ENCODE assay signal across 1 cellular context in genomic region chr2:97995734-97996624, GRCh38.
TF ChIP-seq lines count a peak whose summit lies in the region.

A gene with protein sequence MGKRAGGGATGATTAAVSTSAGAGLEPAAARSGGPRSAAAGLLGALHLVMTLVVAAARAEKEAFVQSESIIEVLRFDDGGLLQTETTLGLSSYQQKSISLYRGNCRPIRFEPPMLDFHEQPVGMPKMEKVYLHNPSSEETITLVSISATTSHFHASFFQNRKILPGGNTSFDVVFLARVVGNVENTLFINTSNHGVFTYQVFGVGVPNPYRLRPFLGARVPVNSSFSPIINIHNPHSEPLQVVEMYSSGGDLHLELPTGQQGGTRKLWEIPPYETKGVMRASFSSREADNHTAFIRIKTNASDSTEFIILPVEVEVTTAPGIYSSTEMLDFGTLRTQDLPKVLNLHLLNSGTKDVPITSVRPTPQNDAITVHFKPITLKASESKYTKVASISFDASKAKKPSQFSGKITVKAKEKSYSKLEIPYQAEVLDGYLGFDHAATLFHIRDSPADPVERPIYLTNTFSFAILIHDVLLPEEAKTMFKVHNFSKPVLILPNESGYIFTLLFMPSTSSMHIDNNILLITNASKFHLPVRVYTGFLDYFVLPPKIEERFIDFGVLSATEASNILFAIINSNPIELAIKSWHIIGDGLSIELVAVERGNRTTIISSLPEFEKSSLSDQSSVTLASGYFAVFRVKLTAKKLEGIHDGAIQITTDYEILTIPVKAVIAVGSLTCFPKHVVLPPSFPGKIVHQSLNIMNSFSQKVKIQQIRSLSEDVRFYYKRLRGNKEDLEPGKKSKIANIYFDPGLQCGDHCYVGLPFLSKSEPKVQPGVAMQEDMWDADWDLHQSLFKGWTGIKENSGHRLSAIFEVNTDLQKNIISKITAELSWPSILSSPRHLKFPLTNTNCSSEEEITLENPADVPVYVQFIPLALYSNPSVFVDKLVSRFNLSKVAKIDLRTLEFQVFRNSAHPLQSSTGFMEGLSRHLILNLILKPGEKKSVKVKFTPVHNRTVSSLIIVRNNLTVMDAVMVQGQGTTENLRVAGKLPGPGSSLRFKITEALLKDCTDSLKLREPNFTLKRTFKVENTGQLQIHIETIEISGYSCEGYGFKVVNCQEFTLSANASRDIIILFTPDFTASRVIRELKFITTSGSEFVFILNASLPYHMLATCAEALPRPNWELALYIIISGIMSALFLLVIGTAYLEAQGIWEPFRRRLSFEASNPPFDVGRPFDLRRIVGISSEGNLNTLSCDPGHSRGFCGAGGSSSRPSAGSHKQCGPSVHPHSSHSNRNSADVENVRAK (N-terminal part only) (minus strand): TSS chr2:97995948. CDS start chr2:97995662, 286 bp downstream.

TF ChIP-seq in HepG2, 621 proteins besides CTCF, POLR2A, EP300 and RAD21 (continued from another document and continues in another):
- TF ChIP-seq, protein P1, sequence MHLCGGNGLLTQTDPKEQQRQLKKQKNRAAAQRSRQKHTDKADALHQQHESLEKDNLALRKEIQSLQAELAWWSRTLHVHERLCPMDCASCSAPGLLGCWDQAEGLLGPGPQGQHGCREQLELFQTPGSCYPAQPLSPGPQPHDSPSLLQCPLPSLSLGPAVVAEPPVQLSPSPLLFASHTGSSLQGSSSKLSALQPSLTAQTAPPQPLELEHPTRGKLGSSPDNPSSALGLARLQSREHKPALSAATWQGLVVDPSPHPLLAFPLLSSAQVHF (CRISPR knock-in tag; IDR thresholded peaks at IDR 0.05): peak; percentile 87
- TF ChIP-seq SP2 (CRISPR knock-in tag; IDR thresholded peaks at IDR 0.05) (peak; percentile 80), ZNF280D (CRISPR knock-in tag; IDR thresholded peaks at IDR 0.05) (peak; percentile 88), CBX2 (IDR thresholded peaks at IDR 0.05; ENCODE audit: low read depth, low read length) (no peak), CBX2 (CRISPR knock-in tag; IDR thresholded peaks at IDR 0.05; ENCODE audit: low read depth) (no peak; the same call in 1 of the 2 replicates), ZKSCAN5 (CRISPR knock-in tag; IDR thresholded peaks at IDR 0.05) (no peak), ZNF207 (IDR thresholded peaks at IDR 0.05; ENCODE audit: borderline replicate concordance) (no peak), RFX3 (CRISPR knock-in tag; IDR thresholded peaks at IDR 0.05) (no peak), CHCHD3 (CRISPR knock-in tag; IDR thresholded peaks at IDR 0.05) (peak; percentile 82; the same call in 1 of the 2 replicates), RFX1 (IDR thresholded peaks at IDR 0.05) (no peak), ZNF510 (CRISPR knock-in tag; IDR thresholded peaks at IDR 0.05; ENCODE audit: low read depth) (peak; percentile 91; the same call in 1 of the 2 replicates), NFKB2 (CRISPR knock-in tag; IDR thresholded peaks at IDR 0.05; ENCODE audit: borderline replicate concordance) (0 out of 2 replicates have a peak, but pooled peaks have one; percentile 87), SMYD3 (CRISPR knock-in tag; IDR thresholded peaks at IDR 0.05) (peak; percentile 88), KLF16 (CRISPR knock-in tag; IDR thresholded peaks at IDR 0.05) (peak; percentile 50 to 98; a peak in 2 of 4 replicates), ATAD3A (CRISPR knock-in tag; IDR thresholded peaks at IDR 0.05) (0 out of 2 replicates have a peak, but pooled peaks have one; percentile 71), ARNT (IDR thresholded peaks at IDR 0.05) (no peak), MXD1 (CRISPR knock-in tag; IDR thresholded peaks at IDR 0.05) (peak; percentile 73; the same call in 1 of the 2 replicates), NR1H2 (CRISPR knock-in tag; IDR thresholded peaks at IDR 0.05; ENCODE audit: borderline replicate concordance, low read depth) (peak; percentile 91; the same call in 1 of the 2 replicates), ZNF747 (CRISPR knock-in tag; IDR thresholded peaks at IDR 0.05; ENCODE audit: borderline replicate concordance) (peak; percentile 75; the same call in 1 of the 2 replicates), ZNF713 (CRISPR knock-in tag; IDR thresholded peaks at IDR 0.05) (no peak; the same call in none of the 2 replicates), ZNF337 (CRISPR knock-in tag; IDR thresholded peaks at IDR 0.05; ENCODE audit: borderline replicate concordance, low read depth) (0 out of 2 replicates have a peak, but pooled peaks have one; percentile 61), ZNF644 (CRISPR knock-in tag; IDR thresholded peaks at IDR 0.05; ENCODE audit: low read depth) (peak; percentile 91), ZBTB7A (CRISPR knock-in tag; IDR thresholded peaks at IDR 0.05) (peak; percentile 68), MED13 (CRISPR knock-in tag; IDR thresholded peaks at IDR 0.05) (no peak; the same call in 1 of the 2 replicates), ZNF484 (CRISPR knock-in tag; IDR thresholded peaks at IDR 0.05; ENCODE audit: borderline replicate concordance, low read depth) (no peak; the same call in 1 of the 2 replicates), XBP1 (CRISPR knock-in tag; IDR thresholded peaks at IDR 0.05) (0 out of 2 replicates have a peak, but pooled peaks have one; percentile 14), NAIF1 (CRISPR knock-in tag; IDR thresholded peaks at IDR 0.05; ENCODE audit: borderline replicate concordance) (no peak), NCOA1 (CRISPR knock-in tag; IDR thresholded peaks at IDR 0.05) (no peak), RFX5 (IDR thresholded peaks at IDR 0.05; ENCODE audit: low read depth, low read length) (no peak), NFATC3 (CRISPR knock-in tag; IDR thresholded peaks at IDR 0.05) (0 out of 2 replicates have a peak, but pooled peaks have one; percentile 49), GFI1 (CRISPR knock-in tag; IDR thresholded peaks at IDR 0.05; ENCODE audit: borderline replicate concordance) (peak; percentile 41; the same call in 1 of the 2 replicates), GATAD1 (CRISPR knock-in tag; IDR thresholded peaks at IDR 0.05) (peak; percentile 85), EZH2 (conservative IDR thresholded peaks at IDR 0.05; ENCODE audit: low read depth, low read length) (no peak), ZZZ3 (CRISPR knock-in tag; IDR thresholded peaks at IDR 0.05; ENCODE audit: borderline replicate concordance) (no peak; the same call in 1 of the 2 replicates), ZBTB2 (CRISPR knock-in tag; IDR thresholded peaks at IDR 0.05; ENCODE audit: low read depth) (peak; percentile 84), CCAR2 (optimal IDR thresholded peaks at IDR 0.05; ENCODE audit: low read depth, low read length) (no peak), PCBP1 (IDR thresholded peaks at IDR 0.05; ENCODE audit: borderline replicate concordance, low read depth, low read length) (no peak), HDAC6 (IDR thresholded peaks at IDR 0.05; ENCODE audit: low read depth, low read length) (no peak), ZNF777 (CRISPR knock-in tag; IDR thresholded peaks at IDR 0.05) (peak; percentile 51; the same call in 1 of the 2 replicates), ZKSCAN1 (IDR thresholded peaks at IDR 0.05; ENCODE audit: low read length) (no peak), ZNF205 (CRISPR knock-in tag; IDR thresholded peaks at IDR 0.05) (peak; percentile 83), HNRNPH1 (optimal IDR thresholded peaks at IDR 0.05; ENCODE audit: low read depth, low read length) (no peak), MATR3 (CRISPR knock-in tag; IDR thresholded peaks at IDR 0.05) (no peak)
- TF ChIP-seq, protein P2, sequence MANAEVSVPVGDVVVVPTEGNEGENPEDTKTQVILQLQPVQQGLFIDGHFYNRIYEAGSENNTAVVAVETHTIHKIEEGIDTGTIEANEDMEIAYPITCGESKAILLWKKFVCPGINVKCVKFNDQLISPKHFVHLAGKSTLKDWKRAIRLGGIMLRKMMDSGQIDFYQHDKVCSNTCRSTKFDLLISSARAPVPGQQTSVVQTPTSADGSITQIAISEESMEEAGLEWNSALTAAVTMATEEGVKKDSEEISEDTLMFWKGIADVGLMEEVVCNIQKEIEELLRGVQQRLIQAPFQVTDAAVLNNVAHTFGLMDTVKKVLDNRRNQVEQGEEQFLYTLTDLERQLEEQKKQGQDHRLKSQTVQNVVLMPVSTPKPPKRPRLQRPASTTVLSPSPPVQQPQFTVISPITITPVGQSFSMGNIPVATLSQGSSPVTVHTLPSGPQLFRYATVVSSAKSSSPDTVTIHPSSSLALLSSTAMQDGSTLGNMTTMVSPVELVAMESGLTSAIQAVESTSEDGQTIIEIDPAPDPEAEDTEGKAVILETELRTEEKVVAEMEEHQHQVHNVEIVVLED (CRISPR knock-in tag; IDR thresholded peaks at IDR 0.05; ENCODE audit: borderline replicate concordance): peak; percentile 97
- TF ChIP-seq, protein P3, sequence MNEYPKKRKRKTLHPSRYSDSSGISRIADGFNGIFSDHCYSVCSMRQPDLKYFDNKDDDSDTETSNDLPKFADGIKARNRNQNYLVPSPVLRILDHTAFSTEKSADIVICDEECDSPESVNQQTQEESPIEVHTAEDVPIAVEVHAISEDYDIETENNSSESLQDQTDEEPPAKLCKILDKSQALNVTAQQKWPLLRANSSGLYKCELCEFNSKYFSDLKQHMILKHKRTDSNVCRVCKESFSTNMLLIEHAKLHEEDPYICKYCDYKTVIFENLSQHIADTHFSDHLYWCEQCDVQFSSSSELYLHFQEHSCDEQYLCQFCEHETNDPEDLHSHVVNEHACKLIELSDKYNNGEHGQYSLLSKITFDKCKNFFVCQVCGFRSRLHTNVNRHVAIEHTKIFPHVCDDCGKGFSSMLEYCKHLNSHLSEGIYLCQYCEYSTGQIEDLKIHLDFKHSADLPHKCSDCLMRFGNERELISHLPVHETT (CRISPR knock-in tag; conservative IDR thresholded peaks at IDR 0.05): peak; percentile 67; the same call in 1 of the 2 replicates
- TF ChIP-seq, protein P4, sequence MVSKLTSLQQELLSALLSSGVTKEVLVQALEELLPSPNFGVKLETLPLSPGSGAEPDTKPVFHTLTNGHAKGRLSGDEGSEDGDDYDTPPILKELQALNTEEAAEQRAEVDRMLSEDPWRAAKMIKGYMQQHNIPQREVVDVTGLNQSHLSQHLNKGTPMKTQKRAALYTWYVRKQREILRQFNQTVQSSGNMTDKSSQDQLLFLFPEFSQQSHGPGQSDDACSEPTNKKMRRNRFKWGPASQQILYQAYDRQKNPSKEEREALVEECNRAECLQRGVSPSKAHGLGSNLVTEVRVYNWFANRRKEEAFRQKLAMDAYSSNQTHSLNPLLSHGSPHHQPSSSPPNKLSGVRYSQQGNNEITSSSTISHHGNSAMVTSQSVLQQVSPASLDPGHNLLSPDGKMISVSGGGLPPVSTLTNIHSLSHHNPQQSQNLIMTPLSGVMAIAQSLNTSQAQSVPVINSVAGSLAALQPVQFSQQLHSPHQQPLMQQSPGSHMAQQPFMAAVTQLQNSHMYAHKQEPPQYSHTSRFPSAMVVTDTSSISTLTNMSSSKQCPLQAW (CRISPR knock-in tag; IDR thresholded peaks at IDR 0.05): peak; percentile 87
- TF ChIP-seq, protein P5, sequence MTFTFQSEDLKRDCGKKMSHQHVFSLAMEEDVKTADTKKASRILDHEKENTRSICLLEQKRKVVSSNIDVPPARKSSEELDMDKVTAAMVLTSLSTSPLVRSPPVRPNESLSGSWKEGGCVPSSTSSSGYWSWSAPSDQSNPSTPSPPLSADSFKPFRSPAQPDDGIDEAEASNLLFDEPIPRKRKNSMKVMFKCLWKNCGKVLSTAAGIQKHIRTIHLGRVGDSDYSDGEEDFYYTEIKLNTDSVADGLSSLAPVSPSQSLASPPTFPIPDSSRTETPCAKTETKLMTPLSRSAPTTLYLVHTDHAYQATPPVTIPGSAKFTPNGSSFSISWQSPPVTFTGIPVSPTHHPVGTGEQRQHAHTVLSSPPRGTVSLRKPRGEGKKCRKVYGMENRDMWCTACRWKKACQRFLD (CRISPR knock-in tag; IDR thresholded peaks at IDR 0.05; ENCODE audit: borderline replicate concordance): no peak
- TF ChIP-seq, protein P6, sequence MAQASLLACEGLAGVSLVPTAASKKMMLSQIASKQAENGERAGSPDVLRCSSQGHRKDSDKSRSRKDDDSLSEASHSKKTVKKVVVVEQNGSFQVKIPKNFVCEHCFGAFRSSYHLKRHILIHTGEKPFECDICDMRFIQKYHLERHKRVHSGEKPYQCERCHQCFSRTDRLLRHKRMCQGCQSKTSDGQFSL (CRISPR knock-in tag; IDR thresholded peaks at IDR 0.05): peak; percentile 70; the same call in 1 of the 2 replicates
- TF ChIP-seq, protein P7, sequence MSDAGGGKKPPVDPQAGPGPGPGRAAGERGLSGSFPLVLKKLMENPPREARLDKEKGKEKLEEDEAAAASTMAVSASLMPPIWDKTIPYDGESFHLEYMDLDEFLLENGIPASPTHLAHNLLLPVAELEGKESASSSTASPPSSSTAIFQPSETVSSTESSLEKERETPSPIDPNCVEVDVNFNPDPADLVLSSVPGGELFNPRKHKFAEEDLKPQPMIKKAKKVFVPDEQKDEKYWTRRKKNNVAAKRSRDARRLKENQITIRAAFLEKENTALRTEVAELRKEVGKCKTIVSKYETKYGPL (CRISPR knock-in tag; IDR thresholded peaks at IDR 0.05): 0 out of 2 replicates have a peak, but pooled peaks have one; percentile 55
